17 cellular contexts compared by ENCODE assay signal in the genomic region with DNA sequence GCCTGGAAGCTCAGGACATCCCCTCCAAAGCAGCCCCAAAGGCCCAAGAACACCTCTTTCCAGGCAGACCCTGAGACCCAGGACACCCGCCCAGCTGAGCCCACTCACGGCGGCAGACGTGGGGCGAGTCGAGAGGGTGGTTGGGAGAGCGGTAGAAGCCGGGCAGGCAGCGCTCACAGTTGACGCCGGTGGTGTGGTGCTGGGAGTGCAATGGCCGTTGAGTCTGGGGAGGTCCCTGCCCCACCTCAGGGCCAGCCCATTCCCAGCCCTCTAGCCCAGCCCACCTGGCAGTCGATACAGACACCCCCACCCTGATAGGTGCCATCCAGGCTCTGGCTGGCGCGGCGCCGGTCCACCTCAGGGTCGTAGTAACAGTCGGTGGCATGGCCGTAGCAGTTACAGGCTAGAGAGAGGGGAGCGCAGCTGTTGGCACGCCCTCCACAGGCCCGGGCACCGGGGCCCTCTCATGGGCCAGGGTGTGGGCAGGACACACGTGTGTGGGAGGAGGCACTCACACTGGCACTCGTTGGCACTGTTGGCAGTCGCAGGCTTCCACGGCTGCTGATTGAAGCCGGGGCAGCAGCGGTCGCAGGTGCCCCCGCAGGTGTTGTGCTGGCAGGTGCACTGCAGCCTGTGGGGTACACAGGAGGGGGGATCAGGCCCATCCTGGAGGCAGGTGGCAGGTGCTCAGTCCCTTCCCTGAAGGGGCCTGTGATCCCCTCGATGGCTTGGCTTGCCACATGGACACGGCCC. TPM values are rescaled to one million over a fixed set of nuclear protein-coding genes. Genes with fewer than 3 reads are reported as not detected.
DNase-seq lines count a peak whose midpoint lies in the region; ATAC-seq and TF ChIP-seq lines count a peak whose summit lies in the region.
"Had no signal": no experiment of that assay in that cellular context is flagged by ENCODE, and none has a peak within 500 bp of the region (broad histone marks: within the 10 kb centered on the region; RNA-seq: fewer than 3 reads in every experiment).

No MANE protein-coding gene starts in this region.

- TF ChIP-seq CTCF in RWPE2 (IDR thresholded peaks at IDR 0.05; ENCODE audit: poor library complexity, severe bottlenecking): no peak

- peak overlapping the region in 6 of 11 experiments; percentile 24 to 76 (median 66); a peak in 7 of 22 replicates for H3K4me2 ChIP-seq in BLaER1 treated with 17β-estradiol and CSF1 and Interleukin-3, amounts not matched to agents 10 nM and 100 nM

- ATAC-seq in RWPE2 (ENCODE audit: low read depth) (no peak), GM19463 (IDR thresholded peaks at IDR 0.05; ENCODE audit: unreplicated experiment) (no peak)

- H3K9me3 ChIP-seq in BLaER1 treated with 17β-estradiol and CSF1 and Interleukin-3, amounts not matched to agents 10 nM and 100 nM (replicated peaks in 1 of 11): peaks cover 5 to 16% (median 12%) of the 10 kb centered on the region in 11 experiments; a peak in 19 of 22 replicates
- H3K9me3 ChIP-seq in RWPE2 (ENCODE audit: severe bottlenecking) (no peaks in the 10 kb centered on the region), muscle layer of colon (ENCODE audit: low read length) (no peaks in the 10 kb centered on the region)

- H4K20me1 ChIP-seq in BLaER1 treated with 17β-estradiol and CSF1 and Interleukin-3, amounts not matched to agents 10 nM and 100 nM: peaks cover 0 to 15% (median 0%) of the 10 kb centered on the region in 11 experiments; a peak in 2 of 22 replicates

- H3K36me3 ChIP-seq in BLaER1 treated with 17β-estradiol and CSF1 and Interleukin-3, amounts not matched to agents 10 nM and 100 nM: peaks cover 0 to 38% (median 7%) of the 10 kb centered on the region in 11 experiments; a peak in 10 of 22 replicates
- peaks cover 91% of the 10 kb centered on the region for H3K36me3 ChIP-seq in RWPE2 (ENCODE audit: low read depth)
- peaks cover 39% of the 10 kb centered on the region for H3K36me3 ChIP-seq in muscle layer of colon (ENCODE audit: insufficient read depth, low read length)

- DNase-seq in G401 (ENCODE audit: low spot score): peak; percentile 22
- peak; percentile 91 for DNase-seq in RWPE2 (ENCODE audit: low spot score)
- DNase-seq in NCI-H2196 (lab: John Stamatoyannopoulos, UW; ENCODE audit: unreplicated experiment): no peak
- DNase-seq in HCEC 1CT: no peak
- DNase-seq: CD4-positive, CD25-positive, alpha-beta regulatory T cell; EL; H7; KBM-7; MV-4-11; NCI-H1417; NCI-H187 treated with DMSO at 0.1 percent for 48 hours; NCI-H2171; NCI-H510A treated with DMSO at 0.1 percent for 48 hours had no signal

- H3K27me3 ChIP-seq in BLaER1 treated with 17β-estradiol and CSF1 and Interleukin-3, amounts not matched to agents 10 nM and 100 nM: no peaks in the 10 kb centered on the region
- no peaks in the 10 kb centered on the region for H3K27me3 ChIP-seq in RWPE2 (ENCODE audit: insufficient read depth, poor library complexity, severe bottlenecking)
- H3K27me3 ChIP-seq in muscle layer of colon (ENCODE audit: control insufficient read depth in 1 of 2, insufficient read depth in 2 of 2, low read length in 2 of 2): no peaks in the 10 kb centered on the region

- H3K4me3 ChIP-seq in BLaER1 treated with 17β-estradiol and CSF1 and Interleukin-3, amounts not matched to agents 10 nM and 100 nM: no peak overlapping the region
- H3K4me3 ChIP-seq in RWPE2 (ENCODE audit: severe bottlenecking) (no peak overlapping the region), muscle layer of colon (ENCODE audit: low read depth in 1 of 2, low read length in 2 of 2) (no peak overlapping the region)

- H3K9ac ChIP-seq in BLaER1 treated with 17β-estradiol and CSF1 and Interleukin-3, amounts not matched to agents 10 nM and 100 nM: peak overlapping the region in 5 of 11 experiments; percentile 8 to 54 (median 33); a peak in 4 of 22 replicates
- H3K9ac ChIP-seq in muscle layer of colon (ENCODE audit: low read length): no peak overlapping the region

- peak overlapping the region in 8 of 11 experiments; percentile 46 to 83 (median 77); a peak in 15 of 22 replicates for H3K27ac ChIP-seq in BLaER1 treated with 17β-estradiol and CSF1 and Interleukin-3, amounts not matched to agents 10 nM and 100 nM
- H3K27ac ChIP-seq in RWPE2 (ENCODE audit: poor library complexity, severe bottlenecking) (no peak overlapping the region), muscle layer of colon (ENCODE audit: low read depth, low read length) (peak overlapping the region; percentile 23)
- H3K27ac ChIP-seq: HL-60 had no signal

- in situ Hi-C loops in G401 (cut with HindIII; ENCODE audit: low sequenced_read_pairs): no loop called here

- peaks cover 11 to 46% (median 34%) of the 10 kb centered on the region in 10 experiments for H3K4me1 ChIP-seq in BLaER1 treated with 17β-estradiol and CSF1 and Interleukin-3, amounts not matched to agents 10 nM and 100 nM
- H3K4me1 ChIP-seq in RWPE2 (ENCODE audit: insufficient read depth, poor library complexity, severe bottlenecking) (peaks cover 19% of the 10 kb centered on the region), muscle layer of colon (ENCODE audit: insufficient read depth, low read length) (no peaks in the 10 kb centered on the region)

RNA-seq across cellular contexts. Expression of a gene that starts 20.5 kb away (rescaled TPM):
- total RNA-seq in G401 (2014; rRNA removed; shearing (Covaris generic)): 21.6 and 28.3 TPM in 2 replicates

RNA-seq across cellular contexts. Expression of a gene that starts 40.3 kb away (rescaled TPM):
- total RNA-seq in G401 (2014; rRNA removed; shearing (Covaris generic)): 1,245 and 1,753 TPM in 2 replicates

RNA-seq across cellular contexts. Expression of a gene that starts 43.8 kb away (rescaled TPM):
- 209 and 255 TPM in 2 replicates for total RNA-seq in G401 (2014; rRNA removed; shearing (Covaris generic))

Comparison
In these comparisons a context has a peak if more than half of its experiments do, and no peak if none do; other contexts are left out.
1. DNase-seq: peak in G401 (single experiment) and RWPE2 (single experiment); none in NCI-H2196 (single experiment) and HCEC 1CT (single experiment).